Comparison of ENCODE assay signal across 35 cellular contexts in the genomic region with DNA sequence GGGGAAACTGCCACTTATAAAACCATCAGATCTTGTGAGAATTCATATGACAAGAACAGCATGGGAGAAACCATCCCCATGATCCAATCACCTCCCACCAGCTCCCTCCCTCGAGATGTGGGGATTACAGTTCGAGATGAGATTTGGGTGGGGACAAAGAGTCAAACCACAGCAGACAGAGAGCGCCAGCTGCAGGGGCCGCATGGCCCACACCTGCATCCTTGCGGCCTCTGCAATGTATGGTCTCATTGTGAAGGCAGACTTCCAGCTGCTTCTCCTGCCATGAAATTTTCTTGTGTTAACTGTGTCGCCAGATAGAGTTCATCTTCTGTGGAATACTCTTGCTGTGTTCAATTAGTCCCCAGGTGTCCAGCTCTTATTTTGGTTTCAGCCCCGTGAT. TPM values are rescaled to one million over a fixed set of nuclear protein-coding genes. Genes with fewer than 3 reads are reported as not detected.
"Had no signal": no experiment of that assay in that cellular context is flagged by ENCODE, and none has a peak within 500 bp of the region (broad histone marks: within the 10 kb centered on the region; RNA-seq: fewer than 3 reads in every experiment).

No MANE protein-coding gene starts in this region.

- H3K4me1 ChIP-seq: adrenal gland, ascending aorta, breast epithelium had no signal

- H3K36me3 ChIP-seq: adrenal gland, ascending aorta, brain microvascular endothelial cell, breast epithelium, cardiac muscle cell had no signal

- H3K27ac ChIP-seq: adrenal gland, ascending aorta, body of pancreas, brain microvascular endothelial cell, breast epithelium, cardiac muscle cell had no signal

- DNase-seq: activated effector memory CD4-positive, alpha-beta T cell treated with anti-CD3 and anti-CD28 coated beads, Interleukin-2, amount 50 U/mL, for 16 hours; activated effector memory CD4-positive, alpha-beta T cell treated with Interleukin-2 at 50 U/mL for 16 hours; activated gamma-delta T cell; activated gamma-delta T cell treated with Interleukin-2 at 50 U/mL for 16 hours; activated naive CD4-positive, alpha-beta T cell; activated naive CD4-positive, alpha-beta T cell treated with anti-CD3 and anti-CD28 coated beads for 36 hours; activated naive CD4-positive, alpha-beta T cell treated with anti-CD3 and anti-CD28 coated beads, Interleukin-2, amount 10 ng/mL, durations not matched to agents 7 days and 5 days; activated naive CD4-positive, alpha-beta T cell treated with anti-CD3 and anti-CD28 coated beads, Interleukin-2, amount 50 U/mL, for 16 hours; activated naive CD4-positive, alpha-beta T cell treated with Interleukin-2 at 50 U/mL for 16 hours; activated naive CD8-positive, alpha-beta T cell treated with anti-CD3 and anti-CD28 coated beads for 36 hours; activated naive CD8-positive, alpha-beta T cell treated with anti-CD3 and anti-CD28 coated beads, Interleukin-2, amount 10 ng/mL, durations not matched to agents 7 days and 5 days; activated naive CD8-positive, alpha-beta T cell treated with anti-CD3 and anti-CD28 coated beads, Interleukin-2, amount 50 U/mL, for 24 hours; activated T-cell treated with anti-CD3 and anti-CD28 coated beads, Interleukin-2, amount 50 U/mL, for 4 hours; activated T-cell treated with anti-CD3 and anti-CD28 coated beads, Interleukin-2, amount 50 U/mL, for 48 hours; activated T-cell treated with anti-CD3 and anti-CD28 coated beads, Interleukin-2, amount 50 U/mL, for 72 hours; adrenal gland; amniotic stem cell; anterior cingulate cortex; aorta; body of pancreas; brain microvascular endothelial cell; caudate nucleus; central memory CD4-positive, alpha-beta T cell; cerebellar nuclear complex had no signal

- ATAC-seq: activated naive CD4-positive, alpha-beta T cell treated with anti-CD3 and anti-CD28 coated beads, Interleukin-2, amount 50 U/mL, for 72 hours; activated naive CD8-positive, alpha-beta T cell treated with anti-CD3 and anti-CD28 coated beads, Interleukin-2, amount 50 U/mL, for 24 hours; activated T-cell treated with anti-CD3 and anti-CD28 coated beads, Interleukin-2, amount 50 U/mL, for 4 hours; activated T-cell treated with anti-CD3 and anti-CD28 coated beads, Interleukin-2, amount 50 U/mL, for 72 hours; activated T-helper 17 cell treated with anti-CD3 and anti-CD28 coated beads, Interleukin-2, amount 50 U/mL, for 72 hours; body of pancreas had no signal

- H3K27me3 ChIP-seq: adrenal gland, ascending aorta, body of pancreas, brain microvascular endothelial cell, breast epithelium, cardiac muscle cell had no signal

- H3K4me3 ChIP-seq: adrenal gland, ascending aorta, body of pancreas, breast epithelium, cardiac muscle cell had no signal

- H3K9me3 ChIP-seq: adrenal gland, ascending aorta, body of pancreas, breast epithelium had no signal

RNA-seq across cellular contexts. Expression of a gene that starts 17.3 kb away (rescaled TPM):
- total RNA-seq: activated naive CD4-positive, alpha-beta T cell treated with anti-CD3 and anti-CD28 coated beads for 36 hours; activated naive CD4-positive, alpha-beta T cell treated with anti-CD3 and anti-CD28 coated beads, Interleukin-2, amount 50 U/mL, for 72 hours; activated naive CD8-positive, alpha-beta T cell treated with anti-CD3 and anti-CD28 coated beads for 36 hours; activated naive CD8-positive, alpha-beta T cell treated with anti-CD3 and anti-CD28 coated beads, Interleukin-2, amount 10 ng/mL, durations not matched to agents 7 days and 5 days; activated T-cell treated with anti-CD3 and anti-CD28 coated beads, Interleukin-2, amount 50 U/mL, for 4 hours; activated T-cell treated with anti-CD3 and anti-CD28 coated beads, Interleukin-2, amount 50 U/mL, for 72 hours; activated T-helper 1 cell treated with anti-CD3 and anti-CD28 coated beads, Interleukin-12 subunit alpha, Interleukin-12 subunit beta, Interleukin-2, Interleukin-4 antibody, amounts not matched to agents 30 ng/mL and 10 ng/mL and 1 ng/mL, durations not matched to agents 14 hours and 24 hours and 36 hours; activated T-helper 17 cell treated with anti-CD3 and anti-CD28 coated beads, Interleukin-2, amount 50 U/mL, for 72 hours; activated T-helper 2 cell treated with anti-CD3 and anti-CD28 coated beads, Interferon-gamma antibody, Interleukin-2, Interleukin-4, amounts not matched to agents 10 μg/mL and 5 μg/mL and 100 μg/mL, durations not matched to agents 14 hours and 24 hours and 36 hours; ascending aorta; astrocyte; bronchial epithelial cell; cardiac muscle cell; cardiac septum; chondrocyte had no signal
